ENCODE assay signal across 7 cellular contexts in genomic region chr5:43041669-43042175, GRCh38. TPM values are rescaled to one million over a fixed set of nuclear protein-coding genes. Genes with fewer than 3 reads are reported as not detected.
A peak's percentile ranks its signal among the peaks of the same experiment; 100 is the strongest.
DNase-seq lines count a peak whose midpoint lies in the region; ATAC-seq, FAIRE-seq and TF ChIP-seq lines count a peak whose summit lies in the region.

No MANE protein-coding gene starts in this region.

- TF ChIP-seq CTCF in MM.1S (IDR thresholded peaks at IDR 0.05; ENCODE audit: low read length) = no peak
- no peak for TF ChIP-seq CTCF in colonic mucosa (IDR thresholded peaks at IDR 0.05)
- TF ChIP-seq CTCF in left lung (IDR thresholded peaks at IDR 0.05) = no peak

- peaks cover 41 to 61% (median 42%) of the 10 kb centered on the region in 3 donors for H3K4me1 Mint-ChIP-seq in T-cell

- H3K27me3 Mint-ChIP-seq in T-cell = no peaks in the 10 kb centered on the region

- H3K27ac ChIP-seq in MM.1S (ENCODE audit: low read length) = peak overlapping the region; percentile 96
- H3K27ac ChIP-seq in colonic mucosa = peak overlapping the region; percentile 97
- peak overlapping the region; percentile 97 to 100 for H3K27ac ChIP-seq in left lung

- H3K27me3 ChIP-seq in MM.1S (replicated peaks; ENCODE audit: insufficient read depth, low read length) = no peaks in the 10 kb centered on the region
- H3K27me3 ChIP-seq in colonic mucosa = no peaks in the 10 kb centered on the region
- peaks cover 0 to 38% of the 10 kb centered on the region in 2 donors for H3K27me3 ChIP-seq in left lung

- H3K9me3 ChIP-seq in MM.1S (replicated peaks; ENCODE audit: insufficient read depth, low read length) (no peaks in the 10 kb centered on the region), colonic mucosa (no peaks in the 10 kb centered on the region), left lung (no peaks in the 10 kb centered on the region)

- POLR2A ChIA-PET in T-cell (lab: Charles Lee) = interaction anchor here (0.6 to 3.2 kb wide), 22 partner anchors 19 to 442 kb away, joined by 3 to 99 read pairs (median 6); partner anchors contain the start of genes TMEM267 (in 1 of the 2) and ZNF131 (in 1 of the 2)

- H3K4me3 ChIP-seq in MM.1S (ENCODE audit: low read length) = peak overlapping the region; percentile 69
- H3K4me3 ChIP-seq in colonic mucosa = peak overlapping the region; percentile 71
- peak overlapping the region; percentile 45 to 56 for H3K4me3 ChIP-seq in left lung

- no peaks in the 10 kb centered on the region for H3K79me2 ChIP-seq in MM.1S (ENCODE audit: low read length)

- H3K36me3 ChIP-seq in MM.1S (replicated peaks; ENCODE audit: insufficient read depth, low read length) (no peaks in the 10 kb centered on the region), colonic mucosa (no peaks in the 10 kb centered on the region), left lung (no peaks in the 10 kb centered on the region)

- H3K4me2 ChIP-seq in MM.1S (ENCODE audit: low read depth, low read length) = peak overlapping the region; percentile 78

- no peaks in the 10 kb centered on the region for H4K20me1 ChIP-seq in MM.1S (ENCODE audit: insufficient read depth, low read length)

- H3K36me3 Mint-ChIP-seq in T-cell = peaks cover 13% of the 10 kb centered on the region

- TF ChIP-seq POLR2A in GM12892 (IDR thresholded peaks at IDR 0.05; ENCODE audit: low read depth, low read length) = no peak

- peak overlapping the region; percentile 93 to 100 (median 95) for H3K4me3 Mint-ChIP-seq in T-cell

- no peaks in the 10 kb centered on the region for H3K9me2 ChIP-seq in MM.1S (replicated peaks; ENCODE audit: insufficient read depth, low read length)

- DNase-seq in GM12892 (ENCODE audit: insufficient read length) (no peak), HCEC 1CT (peak; percentile 87), MM.1S (peak; percentile 63), T-cell (peak in 11 of 34 experiments; percentile 63 to 80 (median 73)), colonic mucosa (peak; percentile 64), left lung (peak in 1 of 2 donors; percentile 69)
- peak; percentile 32 to 66 for DNase-seq in stimulated activated CD8-positive, alpha-beta memory T cell treated with anti-CD3 and anti-CD28 coated beads, Interleukin-7, amount 100 ng/mL, for 4 hours (ENCODE audit: low read depth in 2 of 2)

- peak overlapping the region; percentile 88 for H3K9ac ChIP-seq in MM.1S (ENCODE audit: low read length)
- peak overlapping the region; percentile 79 to 85 for H3K9ac ChIP-seq in colonic mucosa (ENCODE audit: low read depth in 2 of 2, low read length in 2 of 2)

- H3K9me3 Mint-ChIP-seq in T-cell = peaks cover 0 to 2% (median 0%) of the 10 kb centered on the region in 3 donors

- H3K27ac Mint-ChIP-seq in T-cell = peak overlapping the region; percentile 98 to 99

- peak overlapping the region; percentile 76 for H2AFZ ChIP-seq in MM.1S (ENCODE audit: low read length)

- H3F3A ChIP-seq in MM.1S (ENCODE audit: insufficient read depth, low read length) = peaks cover 64% of the 10 kb centered on the region

- intact Hi-C loops in colonic mucosa (cut with DNase I) (loop anchor here (2.0 to 5.0 kb wide), 2 partner anchors 34 to 89 kb away; no protein-coding TSS in a partner anchor), left lung (cut with DNase I) (loop anchor here in 1 of 2 donors (10.0 kb wide), 1 partner anchor 87 kb away; no protein-coding TSS in a partner anchor)

- CTCF ChIA-PET in T-cell (lab: Charles Lee) = interaction anchor here (0.6 to 4.1 kb wide), 21 partner anchors 20 to 442 kb away, joined by 3 to 62 read pairs (median 7); partner anchors contain the start of genes TMEM267 (in 1 of the 2) and ZNF131 (in 1 of the 2)

- FAIRE-seq in GM12892 (lab: Jason Lieb, UNC) = peak; percentile 46

- peak; percentile 30 to 38 (median 33) for ATAC-seq in T-cell (replicated peaks in 1 of 4)
- ATAC-seq in left lung = peak; percentile 51

- H3K4me1 ChIP-seq in MM.1S (ENCODE audit: low read length) (peaks cover 9% of the 10 kb centered on the region), colonic mucosa (no peaks in the 10 kb centered on the region), left lung (peaks cover 0 to 36% of the 10 kb centered on the region in 2 donors)

RNA-seq across cellular contexts. Expression of gene ANXA2R, which starts 1.6 kb away (rescaled TPM):
- 0.95 TPM for polyA plus RNA-seq in GM12892 (2012; ENCODE audit: missing spikeins)
- total RNA-seq in T-cell (10 to 100 TPM; 47.8 to 64.1 (median 53.1) TPM), colonic mucosa (1 to 10 TPM; 1.1 to 1.3 TPM), left lung (1 to 10 TPM; 2.3 to 2.9 TPM)

Comparison
In these comparisons a context has a peak if more than half of its experiments do, and no peak if none do; other contexts are left out.
1. RNA of gene ANXA2R, which starts 1.6 kb away (total RNA-seq): 47.8 to 64.1 TPM in T-cell; 2.3 to 2.9 TPM in left lung and 1.1 to 1.3 TPM in colonic mucosa; every median in the first group is over 10 times any median in the second.
2. Peak in every context shown above with its lines, with median percentiles within 50 percentile points of each other: H3K27ac ChIP-seq and H3K4me3 ChIP-seq.